In genomic region chr4:145679991-145680455, GRCh38 we compare ENCODE assay signal across 10 cellular contexts. TPM values are rescaled to one million over a fixed set of nuclear protein-coding genes. Genes with fewer than 3 reads are reported as not detected.
A peak's percentile ranks its signal among the peaks of the same experiment; 100 is the strongest.
DNase-seq lines count a peak whose midpoint lies in the region; ATAC-seq and TF ChIP-seq lines count a peak whose summit lies in the region.
"Had no signal": no experiment of that assay in that cellular context is flagged by ENCODE, and none has a peak within 500 bp of the region (broad histone marks: within the 10 kb centered on the region; RNA-seq: fewer than 3 reads in every experiment).

TSS of gene C4orf51 (plus strand) at chr4:145680146. CDS start at chr4:145680204, 58 bp downstream.

- DNase-seq in ELR (ENCODE audit: low read depth) = peak; percentile 41
- peak; percentile 27 for DNase-seq in RKO (ENCODE audit: low spot score)
- DNase-seq in fibroblast of villous mesenchyme (ENCODE audit: low read depth) = peak; percentile 56
- no peak for DNase-seq in psoas muscle
- no peak for DNase-seq in cortex of kidney (lab: John Stamatoyannopoulos, UW)
- DNase-seq in GM13976 (ENCODE audit: low spot score) = no peak

- in situ Hi-C loops in GM13976 (cut with MboI; ENCODE audit: low sequenced_read_pairs, unreplicated experiment) = no loop called here

- no peak for TF ChIP-seq CTCF in fibroblast of villous mesenchyme (IDR thresholded peaks at IDR 0.05; ENCODE audit: insufficient read depth, low read depth, low read length)
- TF ChIP-seq CTCF in psoas muscle (IDR thresholded peaks at IDR 0.05) = no peak
- no peak for TF ChIP-seq CTCF in GM13976 (IDR thresholded peaks at IDR 0.05; ENCODE audit: borderline replicate concordance, control extremely low read depth, extremely low read depth, insufficient read depth, missing control alignments)

- no peaks in the 10 kb centered on the region for H3K9me3 ChIP-seq in psoas muscle

- no peaks in the 10 kb centered on the region for H3K36me3 ChIP-seq in psoas muscle (ENCODE audit: insufficient read depth in 1 of 2, low read depth in 1 of 2)

- peaks cover 16% of the 10 kb centered on the region for H3K4me1 ChIP-seq in psoas muscle

- intact Hi-C loops in psoas muscle (cut with DNase I) = loop anchor here in 1 of 2 donors (1.0 to 10.0 kb wide), 3 partner anchors 53 to 115 kb away; no protein-coding TSS in a partner anchor

- peak within 1 kb of the TSS; percentile 93 for H3K27ac ChIP-seq in psoas muscle

- H3K4me3 ChIP-seq in fibroblast of villous mesenchyme (ENCODE audit: low read depth, low read length) (no peak within 1 kb of the TSS), psoas muscle (peak within 1 kb of the TSS; percentile 46)

- WGBS in psoas muscle, 3 donors = 2 to 7% (median 4%) methylated on average over 6 of the region's 6 CpGs

- ATAC-seq in psoas muscle (peak; percentile 82 to 88 (median 83)), HG03565 (IDR thresholded peaks at IDR 0.05; ENCODE audit: unreplicated experiment) (no peak), GM18873 (IDR thresholded peaks at IDR 0.05; ENCODE audit: low FRiP score, unreplicated experiment) (no peak)
- ATAC-seq: activated naive CD4-positive, alpha-beta T cell treated with anti-CD3 and anti-CD28 coated beads, Interleukin-2, amount 50 U/mL, for 72 hours had no signal

- H3K27me3 ChIP-seq in psoas muscle (ENCODE audit: insufficient read depth in 3 of 3, low read length in 2 of 3) = no peaks in the 10 kb centered on the region

RNA-seq across cellular contexts. Expression of gene C4orf51, which starts in this region (rescaled TPM):
- total RNA-seq in fibroblast of villous mesenchyme = not detected in 2 replicates
- total RNA-seq in psoas muscle = not detected
- not detected for polyA plus RNA-seq in psoas muscle
- total RNA-seq: activated naive CD4-positive, alpha-beta T cell treated with anti-CD3 and anti-CD28 coated beads, Interleukin-2, amount 50 U/mL, for 72 hours; NCI-H460 had no signal

Comparison
In these comparisons a context has a peak if more than half of its experiments do, and no peak if none do; other contexts are left out.
1. Peak in DNase-seq in fibroblast of villous mesenchyme; RNA of the gene not detected or under 1 TPM.
2. Peak in ATAC-seq, H3K4me3 ChIP-seq and H3K27ac ChIP-seq in psoas muscle; RNA of the gene not detected or under 1 TPM.
3. DNase-seq: peak in ELR (single experiment) and RKO (single experiment); none in psoas muscle (0 of 2), cortex of kidney (single experiment) and GM13976 (single experiment).